In the genomic region with DNA sequence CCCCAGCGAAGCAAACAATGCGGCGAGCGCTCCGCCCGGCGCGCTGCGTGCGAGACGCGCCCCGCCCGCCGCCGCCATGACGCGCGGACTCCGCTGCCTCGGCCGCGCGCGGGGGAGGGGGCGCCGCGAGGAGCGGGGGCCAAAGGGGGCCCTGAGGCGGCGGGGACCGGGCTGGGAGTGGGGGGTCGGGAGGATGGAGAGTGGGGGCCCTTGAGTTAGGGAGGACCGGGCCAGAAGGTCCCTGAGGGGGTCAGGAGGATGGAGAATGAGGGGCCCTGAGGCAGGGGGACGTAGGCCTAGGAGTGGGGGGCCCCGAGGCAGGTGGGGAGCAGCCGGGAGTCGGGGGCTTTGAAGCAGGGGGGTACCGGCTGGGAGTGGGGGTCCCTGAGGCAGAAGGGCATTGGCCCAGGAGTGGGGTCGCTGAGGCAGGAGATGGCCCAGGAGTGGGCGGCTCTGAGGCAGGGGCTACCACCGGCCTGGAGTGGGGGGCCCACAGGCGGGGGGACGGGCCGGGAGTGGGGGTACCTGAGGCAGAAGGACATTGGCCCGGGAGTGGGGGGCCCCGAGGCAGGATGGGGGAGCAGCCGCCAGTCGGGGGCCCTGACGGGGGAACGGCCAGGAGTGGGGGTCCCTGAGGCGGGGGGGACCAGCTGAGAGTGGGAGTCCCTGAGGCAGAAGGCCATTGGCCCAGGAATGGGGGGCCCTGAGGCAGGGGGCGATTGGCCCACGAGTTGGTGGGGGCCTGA, we compare ENCODE assay signal across 8 cellular contexts. TPM values are rescaled to one million over a fixed set of nuclear protein-coding genes. Genes with fewer than 3 reads are reported as not detected.
DNase-seq lines count a peak whose midpoint lies in the region; ATAC-seq and TF ChIP-seq lines count a peak whose summit lies in the region.

TSS of gene BRD1 (minus strand) at position 21 of the 746 bp plus-strand sequence. CDS start 3,556 bp downstream, outside the sequence.

- H3K4me3 ChIP-seq in SJSA1 (peak within 1 kb of the TSS; percentile 97), osteoblast (ENCODE audit: insufficient read depth, low read length) (peak within 1 kb of the TSS; percentile 87), uterus (peak within 1 kb of the TSS; percentile 45 to 85)

- H3K36me3 ChIP-seq in SJSA1, result peaks cover 33% of the 10 kb centered on the region
- peaks cover 11% of the 10 kb centered on the region for H3K36me3 ChIP-seq in osteoblast (ENCODE audit: insufficient read depth, low read length)
- H3K36me3 ChIP-seq in uterus, result no peaks in the 10 kb centered on the region

- peak in 1 of 2 donors; percentile 51 for TF ChIP-seq POLR2A in uterus (IDR thresholded peaks at IDR 0.05)

- H3K9me3 Mint-ChIP-seq in activated naive CD8-positive, alpha-beta T cell treated with anti-CD3 and anti-CD28 coated beads for 36 hours, result peaks cover 2% of the 10 kb centered on the region

- intact Hi-C loops in Right ventricle myocardium inferior (cut with DNase I) (no loop called here), uterus (cut with DNase I; ENCODE audit: low total_unique reads) (no loop called here)

- 0 out of 2 replicates have a peak, but pooled peaks cover 2% of the 10 kb centered on the region for H3K9me3 ChIP-seq in SJSA1 (replicated peaks)
- H3K9me3 ChIP-seq in osteoblast (ENCODE audit: low read depth, low read length), result no peaks in the 10 kb centered on the region
- no peaks in the 10 kb centered on the region for H3K9me3 ChIP-seq in uterus

- peak within 1 kb of the TSS; percentile 97 for H3K4me2 ChIP-seq in osteoblast (ENCODE audit: insufficient read depth, low read length)

- H3K36me3 Mint-ChIP-seq in activated naive CD8-positive, alpha-beta T cell treated with anti-CD3 and anti-CD28 coated beads for 36 hours, result peaks cover 14% of the 10 kb centered on the region

- peak within 1 kb of the TSS; percentile 93 for H3K4me3 Mint-ChIP-seq in activated naive CD8-positive, alpha-beta T cell treated with anti-CD3 and anti-CD28 coated beads for 36 hours

- peaks cover 31% of the 10 kb centered on the region for H3K4me1 Mint-ChIP-seq in activated naive CD8-positive, alpha-beta T cell treated with anti-CD3 and anti-CD28 coated beads for 36 hours

- H3K79me2 ChIP-seq in osteoblast (ENCODE audit: insufficient read depth, low read length), result peaks cover 40% of the 10 kb centered on the region

- peak within 1 kb of the TSS; percentile 92 for H3K27ac Mint-ChIP-seq in activated naive CD8-positive, alpha-beta T cell treated with anti-CD3 and anti-CD28 coated beads for 36 hours

- ATAC-seq in HG02642 (IDR thresholded peaks at IDR 0.05; ENCODE audit: poor library complexity, unreplicated experiment) (peak; percentile 40), Right ventricle myocardium inferior (peak; percentile 81)

- H3K27me3 ChIP-seq in SJSA1 (replicated peaks) (peaks cover 4% of the 10 kb centered on the region; the same call in 1 of the 2 replicates), osteoblast (ENCODE audit: insufficient read depth, low read length) (no peaks in the 10 kb centered on the region), uterus (no peaks in the 10 kb centered on the region)

- H3K4me1 ChIP-seq in SJSA1 (replicated peaks) (peaks cover 14% of the 10 kb centered on the region), osteoblast (ENCODE audit: insufficient read depth, low read length) (peaks cover 17% of the 10 kb centered on the region), uterus (peaks cover 4 to 16% of the 10 kb centered on the region in 2 donors)

- peaks cover 38% of the 10 kb centered on the region for H4K20me1 ChIP-seq in osteoblast (ENCODE audit: insufficient read depth, low read length)

- H3K27ac ChIP-seq in SJSA1 (peak within 1 kb of the TSS; percentile 83), osteoblast (ENCODE audit: low read depth, low read length) (peak within 1 kb of the TSS; percentile 92), uterus (peak within 1 kb of the TSS; percentile 89 to 90)

- no peaks in the 10 kb centered on the region for H3K27me3 Mint-ChIP-seq in activated naive CD8-positive, alpha-beta T cell treated with anti-CD3 and anti-CD28 coated beads for 36 hours

- no peak for TF ChIP-seq CTCF in osteoblast (IDR thresholded peaks at IDR 0.05; ENCODE audit: extremely low read depth, low read depth, low read length)
- no peak for TF ChIP-seq CTCF in uterus (IDR thresholded peaks at IDR 0.05)

- peak; percentile 91 for DNase-seq in D341Med (ENCODE audit: low spot score)
- peak in 1 of 2 experiments; percentile 57 for DNase-seq in SJSA1 (ENCODE audit: low read depth in 1 of 2, low spot score in 2 of 2)
- peak; percentile 70 for DNase-seq in activated naive CD8-positive, alpha-beta T cell treated with anti-CD3 and anti-CD28 coated beads for 36 hours
- peak; percentile 87 for DNase-seq in Right ventricle myocardium inferior (ENCODE audit: missing footprints)
- peak; percentile 97 for DNase-seq in osteoblast (ENCODE audit: insufficient read length, low spot score, missing footprints)
- DNase-seq in uterus, result peak in 1 of 2 donors; percentile 56
- no peak for DNase-seq in NCI-H1092 treated with DMSO at 0.1 percent for 48 hours (lab: John Stamatoyannopoulos, UW)

- H2AFZ ChIP-seq in osteoblast (ENCODE audit: low read length), result peak within 1 kb of the TSS; percentile 70

RNA-seq across cellular contexts. Expression of gene BRD1, which starts in this region (rescaled TPM):
- 25.1 and 28.2 TPM in 2 replicates for total RNA-seq in SJSA1 (2014; rRNA removed; shearing (Covaris generic))
- total RNA-seq in activated naive CD8-positive, alpha-beta T cell treated with anti-CD3 and anti-CD28 coated beads for 36 hours, result 10 to 100 TPM; 22.7 to 23.2 TPM
- total RNA-seq in Right ventricle myocardium inferior, result 17.5 TPM
- total RNA-seq in osteoblast, result 23.5 and 25.9 TPM in 2 replicates
- total RNA-seq in uterus, result 10 to 100 TPM; 17.9 to 47.4 (median 37.9) TPM
